Comparison of ENCODE assay signal across 23 cellular contexts in genomic region chr2:68800517-68800916, GRCh38.
DNase-seq lines count a peak whose midpoint lies in the region; ATAC-seq and TF ChIP-seq lines count a peak whose summit lies in the region.
"Had no signal": no experiment of that assay in that cellular context is flagged by ENCODE, and none has a peak within 500 bp of the region (broad histone marks: within the 10 kb centered on the region; RNA-seq: fewer than 3 reads in every experiment).

No MANE protein-coding gene starts in this region.

- H3K4me3 Mint-ChIP-seq in MCF 10A (ENCODE audit: unreplicated experiment) (no peak overlapping the region), T-cell (no peak overlapping the region)
- H3K4me3 Mint-ChIP-seq in stimulated activated effector memory CD8-positive, alpha-beta T cell treated with anti-CD3 and anti-CD28 coated beads, Interleukin-12 subunit alpha, Interleukin-12 subunit beta, amount 100 ng/mL, for 72 hours = no peak overlapping the region
- H3K4me3 Mint-ChIP-seq in activated T-helper 1 cell treated with anti-CD3 and anti-CD28 coated beads, Interleukin-12 subunit alpha, Interleukin-12 subunit beta, Interleukin-2, Interleukin-4 antibody, amounts not matched to agents 30 ng/mL and 10 ng/mL and 1 ng/mL, durations not matched to agents 14 hours and 24 hours and 36 hours = no peak overlapping the region
- H3K4me3 Mint-ChIP-seq: activated CD8-positive, alpha-beta memory T cell treated with anti-CD3 and anti-CD28 coated beads, Interleukin-2, amount 10 ng/mL, durations not matched to agents 7 days and 5 days; activated naive CD8-positive, alpha-beta T cell treated with anti-CD3 and anti-CD28 coated beads for 36 hours had no signal

- TF ChIP-seq POLR2A in breast epithelium (IDR thresholded peaks at IDR 0.05) (no peak), esophagus squamous epithelium (IDR thresholded peaks at IDR 0.05) (no peak)

- no TSS peak for BruUV-seq in MCF 10A (replicated peaks; lab: Mats Ljungman, UMichigan)

- intact Hi-C loops in breast epithelium (cut with DNase I; ENCODE audit: low total_unique reads) (no loop called here), MCF 10A (cut with micrococcal nuclease) (no loop called here), esophagus squamous epithelium (cut with DNase I) (no loop called here)
- intact Hi-C loops in activated T-helper 1 cell treated with anti-CD3 and anti-CD28 coated beads, Interleukin-12 subunit alpha, Interleukin-12 subunit beta, Interleukin-2, Interleukin-4 antibody, amounts not matched to agents 30 ng/mL and 10 ng/mL and 1 ng/mL, durations not matched to agents 14 hours and 24 hours and 36 hours (cut with micrococcal nuclease) = no loop called here

- no peak overlapping the region for H3K27ac Mint-ChIP-seq in MCF 10A (ENCODE audit: low read depth, unreplicated experiment)
- peak overlapping the region; percentile 83 for H3K27ac Mint-ChIP-seq in T-cell
- peak overlapping the region; percentile 77 for H3K27ac Mint-ChIP-seq in stimulated activated effector memory CD8-positive, alpha-beta T cell treated with anti-CD3 and anti-CD28 coated beads, Interleukin-12 subunit alpha, Interleukin-12 subunit beta, amount 100 ng/mL, for 72 hours
- no peak overlapping the region for H3K27ac Mint-ChIP-seq in activated T-helper 1 cell treated with anti-CD3 and anti-CD28 coated beads, Interleukin-12 subunit alpha, Interleukin-12 subunit beta, Interleukin-2, Interleukin-4 antibody, amounts not matched to agents 30 ng/mL and 10 ng/mL and 1 ng/mL, durations not matched to agents 14 hours and 24 hours and 36 hours
- H3K27ac Mint-ChIP-seq: activated CD8-positive, alpha-beta memory T cell treated with anti-CD3 and anti-CD28 coated beads, Interleukin-2, amount 10 ng/mL, durations not matched to agents 7 days and 5 days had no signal

- WGBS in esophagus squamous epithelium, 2 donors = 56 to 72% methylated on average over 2 of the region's 2 CpGs

- no peaks in the 10 kb centered on the region for H3K9me3 ChIP-seq in breast epithelium
- H3K9me3 ChIP-seq in esophagus squamous epithelium = no peaks in the 10 kb centered on the region
- H3K9me3 ChIP-seq: ascending aorta, left ventricle myocardium inferior, transverse colon had no signal

- no peak for ATAC-seq in T-cell (replicated peaks in 1 of 4)
- ATAC-seq in stimulated activated effector memory CD8-positive, alpha-beta T cell treated with anti-CD3 and anti-CD28 coated beads, Interleukin-12 subunit alpha, Interleukin-12 subunit beta, amount 100 ng/mL, for 72 hours = no peak
- no peak for ATAC-seq in GM21390 (IDR thresholded peaks at IDR 0.05; ENCODE audit: unreplicated experiment)
- ATAC-seq in GM18502 (IDR thresholded peaks at IDR 0.05; ENCODE audit: poor library complexity, unreplicated experiment) = no peak
- ATAC-seq: activated CD8-positive, alpha-beta memory T cell treated with anti-CD3 and anti-CD28 coated beads, Interleukin-2, amount 10 ng/mL, durations not matched to agents 7 days and 5 days; HCT116 had no signal

- no peak for TF ChIP-seq CTCF in breast epithelium (IDR thresholded peaks at IDR 0.05)
- no peak for TF ChIP-seq CTCF in MCF 10A (IDR thresholded peaks at IDR 0.05; ENCODE audit: unreplicated experiment)
- TF ChIP-seq CTCF in esophagus squamous epithelium (IDR thresholded peaks at IDR 0.05) = no peak

- POLR2A ChIA-PET in MCF 10A (lab: Yijun Ruan, JAX) = interaction anchor here (0.7 to 1.5 kb wide), 3 partner anchors 15 to 33 kb away, joined by 4 to 5 read pairs (median 4); no protein-coding TSS in a partner anchor
- POLR2A ChIA-PET in T-cell (lab: Charles Lee) = no interaction called here

- H3K27me3 Mint-ChIP-seq in MCF 10A (ENCODE audit: insufficient read depth, unreplicated experiment) (no peaks in the 10 kb centered on the region), T-cell (no peaks in the 10 kb centered on the region)
- no peaks in the 10 kb centered on the region for H3K27me3 Mint-ChIP-seq in activated T-helper 1 cell treated with anti-CD3 and anti-CD28 coated beads, Interleukin-12 subunit alpha, Interleukin-12 subunit beta, Interleukin-2, Interleukin-4 antibody, amounts not matched to agents 30 ng/mL and 10 ng/mL and 1 ng/mL, durations not matched to agents 14 hours and 24 hours and 36 hours (ENCODE audit: insufficient read depth)
- H3K27me3 Mint-ChIP-seq: activated CD8-positive, alpha-beta memory T cell treated with anti-CD3 and anti-CD28 coated beads, Interleukin-2, amount 10 ng/mL, durations not matched to agents 7 days and 5 days; activated naive CD8-positive, alpha-beta T cell treated with anti-CD3 and anti-CD28 coated beads for 36 hours had no signal

- peak overlapping the region in 1 of 3 donors; percentile 32 for H3K4me3 ChIP-seq in breast epithelium
- peak overlapping the region in 1 of 4 donors; percentile 2 for H3K4me3 ChIP-seq in esophagus squamous epithelium
- H3K4me3 ChIP-seq: ascending aorta, left ventricle myocardium inferior, SK-N-MC, transverse colon had no signal

- H3K4me1 ChIP-seq in breast epithelium = no peaks in the 10 kb centered on the region
- peaks cover 5 to 59% (median 15%) of the 10 kb centered on the region in 3 donors for H3K4me1 ChIP-seq in esophagus squamous epithelium
- H3K4me1 ChIP-seq: ascending aorta, parathyroid adenoma had no signal

- no peaks in the 10 kb centered on the region for H3K27me3 ChIP-seq in breast epithelium
- no peaks in the 10 kb centered on the region for H3K27me3 ChIP-seq in esophagus squamous epithelium
- H3K27me3 ChIP-seq: ascending aorta, transverse colon had no signal

- H3K9me3 Mint-ChIP-seq in MCF 10A (ENCODE audit: unreplicated experiment) (no peaks in the 10 kb centered on the region), T-cell (peaks cover 0 to 5% (median 4%) of the 10 kb centered on the region in 3 donors)
- H3K9me3 Mint-ChIP-seq in stimulated activated effector memory CD8-positive, alpha-beta T cell treated with anti-CD3 and anti-CD28 coated beads, Interleukin-12 subunit alpha, Interleukin-12 subunit beta, amount 100 ng/mL, for 72 hours = no peaks in the 10 kb centered on the region
- H3K9me3 Mint-ChIP-seq in activated T-helper 1 cell treated with anti-CD3 and anti-CD28 coated beads, Interleukin-12 subunit alpha, Interleukin-12 subunit beta, Interleukin-2, Interleukin-4 antibody, amounts not matched to agents 30 ng/mL and 10 ng/mL and 1 ng/mL, durations not matched to agents 14 hours and 24 hours and 36 hours = no peaks in the 10 kb centered on the region
- H3K9me3 Mint-ChIP-seq: activated naive CD8-positive, alpha-beta T cell treated with anti-CD3 and anti-CD28 coated beads for 36 hours had no signal

- H3K4me1 Mint-ChIP-seq in MCF 10A (ENCODE audit: insufficient read depth, unreplicated experiment) (peaks cover 40% of the 10 kb centered on the region), T-cell (peaks cover 58 to 70% (median 68%) of the 10 kb centered on the region in 3 donors)
- peaks cover 54% of the 10 kb centered on the region for H3K4me1 Mint-ChIP-seq in stimulated activated effector memory CD8-positive, alpha-beta T cell treated with anti-CD3 and anti-CD28 coated beads, Interleukin-12 subunit alpha, Interleukin-12 subunit beta, amount 100 ng/mL, for 72 hours
- H3K4me1 Mint-ChIP-seq in activated T-helper 1 cell treated with anti-CD3 and anti-CD28 coated beads, Interleukin-12 subunit alpha, Interleukin-12 subunit beta, Interleukin-2, Interleukin-4 antibody, amounts not matched to agents 30 ng/mL and 10 ng/mL and 1 ng/mL, durations not matched to agents 14 hours and 24 hours and 36 hours (ENCODE audit: low read depth) = peaks cover 32% of the 10 kb centered on the region

- CTCF ChIA-PET in MCF 10A (lab: Yijun Ruan, JAX) = interaction anchor here (0.9 to 1.1 kb wide), 2 partner anchors 49 to 337 kb away, joined by 3 read pairs; no protein-coding TSS in a partner anchor
- CTCF ChIA-PET in T-cell (lab: Charles Lee) = no interaction called here

- DNase-seq in breast epithelium (ENCODE audit: low spot score in 2 of 2) (no peak), MCF 10A (ENCODE audit: unreplicated experiment) (no peak), T-cell (no peak), esophagus squamous epithelium (lab: John Stamatoyannopoulos, UW) (no peak)
- no peak for DNase-seq in stimulated activated effector memory CD8-positive, alpha-beta T cell treated with anti-CD3 and anti-CD28 coated beads, Interleukin-12 subunit alpha, Interleukin-12 subunit beta, amount 100 ng/mL, for 72 hours (ENCODE audit: low spot score in 2 of 2)
- DNase-seq in activated T-helper 1 cell treated with anti-CD3 and anti-CD28 coated beads, Interleukin-12 subunit alpha, Interleukin-12 subunit beta, Interleukin-2, Interleukin-4 antibody, amounts not matched to agents 30 ng/mL and 10 ng/mL and 1 ng/mL, durations not matched to agents 14 hours and 24 hours and 36 hours (ENCODE audit: low spot score) = no peak
- DNase-seq: activated CD8-positive, alpha-beta memory T cell treated with anti-CD3 and anti-CD28 coated beads, Interleukin-2, amount 10 ng/mL, durations not matched to agents 7 days and 5 days; activated naive CD8-positive, alpha-beta T cell treated with anti-CD3 and anti-CD28 coated beads for 36 hours; central memory CD4-positive, alpha-beta T cell; left ventricle myocardium inferior; NCI-H146; NCI-H774; RPMI8226; stimulated activated CD4-positive, alpha-beta T cell treated with anti-CD3 and anti-CD28 coated beads, Interleukin-2, amount 100 ng/mL, for 24 hours; T-helper 2 cell; transverse colon had no signal

- no peaks in the 10 kb centered on the region for H3K36me3 ChIP-seq in breast epithelium
- no peaks in the 10 kb centered on the region for H3K36me3 ChIP-seq in esophagus squamous epithelium
- H3K36me3 ChIP-seq: ascending aorta, left ventricle myocardium inferior, transverse colon had no signal

- H3K36me3 Mint-ChIP-seq in MCF 10A (ENCODE audit: insufficient read depth, unreplicated experiment) (no peaks in the 10 kb centered on the region), T-cell (peaks cover 50% of the 10 kb centered on the region)
- peaks cover 59% of the 10 kb centered on the region for H3K36me3 Mint-ChIP-seq in stimulated activated effector memory CD8-positive, alpha-beta T cell treated with anti-CD3 and anti-CD28 coated beads, Interleukin-12 subunit alpha, Interleukin-12 subunit beta, amount 100 ng/mL, for 72 hours
- H3K36me3 Mint-ChIP-seq in activated T-helper 1 cell treated with anti-CD3 and anti-CD28 coated beads, Interleukin-12 subunit alpha, Interleukin-12 subunit beta, Interleukin-2, Interleukin-4 antibody, amounts not matched to agents 30 ng/mL and 10 ng/mL and 1 ng/mL, durations not matched to agents 14 hours and 24 hours and 36 hours (ENCODE audit: low read depth) = peaks cover 52% of the 10 kb centered on the region

- H3K27ac ChIP-seq in breast epithelium (peak overlapping the region; percentile 75 to 76), esophagus squamous epithelium (peak overlapping the region; percentile 35 to 77 (median 70))
- H3K27ac ChIP-seq: ascending aorta, KMS-11, left ventricle myocardium inferior, parathyroid adenoma, SK-N-MC, transverse colon had no signal

Comparison
In these comparisons a context has a peak if more than half of its experiments do, and no peak if none do; other contexts are left out.
1. H3K27ac Mint-ChIP-seq: peak in T-cell (2 of 2) and stimulated activated effector memory CD8-positive, alpha-beta T cell treated with anti-CD3 and anti-CD28 coated beads, Interleukin-12 subunit alpha, Interleukin-12 subunit beta, amount 100 ng/mL, for 72 hours (single experiment); none in MCF 10A (single experiment) and activated T-helper 1 cell treated with anti-CD3 and anti-CD28 coated beads, Interleukin-12 subunit alpha, Interleukin-12 subunit beta, Interleukin-2, Interleukin-4 antibody, amounts not matched to agents 30 ng/mL and 10 ng/mL and 1 ng/mL, durations not matched to agents 14 hours and 24 hours and 36 hours (single experiment).